1 cellular context compared by ENCODE assay signal in genomic region chr17:43740541-43740940, GRCh38.
TF ChIP-seq lines count a peak whose summit lies in the region.

No MANE protein-coding gene starts in this region.

TF ChIP-seq in SK-N-SH, 30 proteins besides CTCF, POLR2A, EP300 and RAD21 (continued from another document):
- no peak for TF ChIP-seq NRF1 (IDR thresholded peaks at IDR 0.05; ENCODE audit: low read depth, low read length)
- no peak for TF ChIP-seq CHD2 (IDR thresholded peaks at IDR 0.05; ENCODE audit: low read length, partially characterized antibody)
- 0 out of 2 replicates have a peak, but pooled peaks have one; percentile 9 for TF ChIP-seq NFIC (IDR thresholded peaks at IDR 0.05; ENCODE audit: borderline replicate concordance)
- peak; percentile 66 for TF ChIP-seq JUND (IDR thresholded peaks at IDR 0.05)
- peak; percentile 57 for TF ChIP-seq PBX3 (IDR thresholded peaks at IDR 0.05)
- no peak for TF ChIP-seq ELF1 (IDR thresholded peaks at IDR 0.05)
- no peak for TF ChIP-seq RCOR1 (IDR thresholded peaks at IDR 0.05; ENCODE audit: low read length)
- TF ChIP-seq YY1 (IDR thresholded peaks at IDR 0.05; ENCODE audit: low read depth), result no peak
- TF ChIP-seq FOXM1 (IDR thresholded peaks at IDR 0.05; ENCODE audit: low read depth), result no peak
- peak; percentile 39; the same call in 1 of the 2 replicates for TF ChIP-seq TEAD4 (IDR thresholded peaks at IDR 0.05; ENCODE audit: borderline replicate concordance, insufficient read depth)
- TF ChIP-seq USF1 (IDR thresholded peaks at IDR 0.05; ENCODE audit: borderline replicate concordance, low read depth), result no peak
- no peak for TF ChIP-seq GABPA (IDR thresholded peaks at IDR 0.05; ENCODE audit: low read depth)
- TF ChIP-seq SIN3A (IDR thresholded peaks at IDR 0.05; ENCODE audit: borderline replicate concordance, low read depth, low read length), result no peak
- 0 out of 2 replicates have a peak, but pooled peaks have one; percentile 16 for TF ChIP-seq TCF12 (IDR thresholded peaks at IDR 0.05)
- no peak for TF ChIP-seq POLR2AphosphoS5 (IDR thresholded peaks at IDR 0.05; ENCODE audit: low read depth, low read length)
- no peak for TF ChIP-seq IRF3 (IDR thresholded peaks at IDR 0.05; ENCODE audit: low read depth, low read length)
- peak; percentile 77 for TF ChIP-seq FOSL2 (IDR thresholded peaks at IDR 0.05; ENCODE audit: borderline replicate concordance, low read depth)
- no peak for TF ChIP-seq ZBTB33 (IDR thresholded peaks at IDR 0.05; ENCODE audit: borderline replicate concordance, low read depth)
